In the genomic region with DNA sequence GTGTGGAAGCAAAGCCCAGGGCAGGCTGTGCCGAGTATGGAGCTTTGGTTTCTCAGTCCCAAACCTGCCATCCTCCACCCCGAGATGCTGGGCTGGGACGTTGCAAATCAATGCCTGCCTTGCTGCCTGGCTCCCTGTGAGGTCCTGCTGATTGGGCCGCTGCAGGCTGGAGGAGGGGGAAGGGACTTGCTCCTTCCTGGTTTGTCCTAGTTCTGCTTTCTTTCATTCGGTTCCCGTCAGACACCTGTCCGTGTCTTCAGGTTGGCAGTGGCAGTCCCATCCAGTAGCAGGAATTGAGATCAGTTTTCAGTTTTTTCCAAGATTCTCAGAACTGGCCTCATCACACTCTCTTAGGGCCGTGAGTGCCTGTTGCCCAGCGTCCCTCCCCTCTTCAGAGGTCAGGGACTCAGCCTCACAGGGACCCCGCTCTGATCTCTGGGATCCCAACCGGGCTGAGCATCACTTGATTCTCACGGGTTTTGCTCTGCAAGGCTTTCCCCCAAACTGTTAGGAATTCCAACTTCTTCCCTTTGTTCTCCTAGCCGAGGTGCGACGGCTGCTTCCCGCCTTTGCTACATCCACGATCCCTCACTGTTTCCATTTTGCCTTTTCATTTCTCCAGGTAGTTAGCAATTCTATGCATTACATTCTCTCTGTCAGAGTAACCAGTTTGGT, we compare ENCODE assay signal across 22 cellular contexts. TPM values are rescaled to one million over a fixed set of nuclear protein-coding genes. Genes with fewer than 3 reads are reported as not detected.
DNase-seq lines count a peak whose midpoint lies in the region; ATAC-seq and TF ChIP-seq lines count a peak whose summit lies in the region.
"Had no signal": no experiment of that assay in that cellular context is flagged by ENCODE, and none has a peak within 500 bp of the region (broad histone marks: within the 10 kb centered on the region; RNA-seq: fewer than 3 reads in every experiment).

No MANE protein-coding gene starts in this region.

- H3K27me3 ChIP-seq in GM23338 (ENCODE audit: insufficient read depth): peaks cover 12% of the 10 kb centered on the region
- peaks cover 26% of the 10 kb centered on the region for H3K27me3 ChIP-seq in iPS-18a (ENCODE audit: control insufficient read depth, insufficient read depth, low read length)
- H3K27me3 ChIP-seq in effector memory CD4-positive, alpha-beta T cell (replicated peaks; ENCODE audit: control insufficient read depth, insufficient read depth, low read length, poor library complexity, severe bottlenecking): no peaks in the 10 kb centered on the region
- no peaks in the 10 kb centered on the region for H3K27me3 ChIP-seq in ovary

- peak overlapping the region; percentile 94 for H2AFZ ChIP-seq in GM23338
- H2AFZ ChIP-seq: GM23248 had no signal

- H3K9me3 ChIP-seq in iPS-18a (ENCODE audit: control insufficient read depth, low read depth, low read length) (no peaks in the 10 kb centered on the region), ovary (no peaks in the 10 kb centered on the region)
- no peaks in the 10 kb centered on the region for H3K9me3 ChIP-seq in effector memory CD4-positive, alpha-beta T cell (ENCODE audit: control insufficient read depth, low read length)
- H3K9me3 ChIP-seq: BE2C had no signal

- H3K4me2 ChIP-seq in GM23338: peak overlapping the region; percentile 69

- H3K27ac Mint-ChIP-seq in GM23338 (no peak overlapping the region), osteocyte (ENCODE audit: unreplicated experiment) (no peak overlapping the region)
- H3K27ac Mint-ChIP-seq: activated naive CD8-positive, alpha-beta T cell treated with anti-CD3 and anti-CD28 coated beads, Interleukin-2, amount 10 ng/mL, durations not matched to agents 7 days and 5 days; brain had no signal

- peaks cover 15% of the 10 kb centered on the region for H3K4me1 Mint-ChIP-seq in GM23338
- peaks cover 2% of the 10 kb centered on the region for H3K4me1 Mint-ChIP-seq in osteocyte (ENCODE audit: unreplicated experiment)

- H3K9me2 ChIP-seq in GM23338 (ENCODE audit: insufficient read depth): no peaks in the 10 kb centered on the region

- ATAC-seq in GM23338: peak; percentile 94
- ATAC-seq: left ventricle myocardium superior had no signal

- DNase-seq in GM23338 (ENCODE audit: low spot score) (peak; percentile 80), NOMO-1 treated with DMSO at 0.1 percent for 48 hours (lab: John Stamatoyannopoulos, UW; ENCODE audit: unreplicated experiment) (peak; percentile 35), osteocyte (ENCODE audit: extremely low spot score, unreplicated experiment) (peak; percentile 73), C1 segment of cervical spinal cord (lab: John Stamatoyannopoulos, UW) (no peak), ovary (no peak)
- DNase-seq in effector memory CD4-positive, alpha-beta T cell: no peak
- DNase-seq: activated CD4-positive, alpha-beta T cell treated with anti-CD3 and anti-CD28 coated beads, Interleukin-2, amount 50 U/mL, for 48 hours; activated naive CD8-positive, alpha-beta T cell treated with anti-CD3 and anti-CD28 coated beads, Interleukin-2, amount 10 ng/mL, durations not matched to agents 7 days and 5 days; activated T-cell treated with anti-CD3 and anti-CD28 coated beads, Interleukin-2, amount 50 U/mL, for 48 hours; BE2C; foreskin fibroblast; GM23248; left ventricle myocardium superior; NCI-H1092; NCI-H2081 treated with DMSO at 0.1 percent for 48 hours; NCI-H526; OCI-M1; SIG-M5 had no signal

- H3K36me3 ChIP-seq in GM23338 (ENCODE audit: insufficient read depth) (no peaks in the 10 kb centered on the region; the same call in 1 of the 2 replicates), iPS-18a (ENCODE audit: control insufficient read depth, low read depth, low read length) (no peaks in the 10 kb centered on the region), ovary (no peaks in the 10 kb centered on the region)
- no peaks in the 10 kb centered on the region for H3K36me3 ChIP-seq in effector memory CD4-positive, alpha-beta T cell (ENCODE audit: control insufficient read depth, insufficient read depth, low read length)
- H3K36me3 ChIP-seq: BE2C had no signal

- H3K4me1 ChIP-seq in GM23338 (ENCODE audit: insufficient read depth) (peaks cover 11% of the 10 kb centered on the region), iPS-18a (ENCODE audit: control insufficient read depth, low read depth, low read length) (peaks cover 17% of the 10 kb centered on the region), ovary (ENCODE audit: insufficient read depth) (no peaks in the 10 kb centered on the region)
- peaks cover 8% of the 10 kb centered on the region for H3K4me1 ChIP-seq in effector memory CD4-positive, alpha-beta T cell (ENCODE audit: control insufficient read depth, insufficient read depth, low read length, poor library complexity, severe bottlenecking)
- H3K4me1 ChIP-seq: BE2C had no signal

- H4K20me1 ChIP-seq in GM23338 (replicated peaks; ENCODE audit: insufficient read depth): no peaks in the 10 kb centered on the region

- H3K27ac ChIP-seq in GM23338 (ENCODE audit: low read depth): no peak overlapping the region
- no peak overlapping the region for H3K27ac ChIP-seq in iPS-18a (ENCODE audit: low read length)
- no peak overlapping the region for H3K27ac ChIP-seq in effector memory CD4-positive, alpha-beta T cell (ENCODE audit: insufficient read depth, low read length, poor library complexity, severe bottlenecking)
- H3K27ac ChIP-seq in ovary: no peak overlapping the region
- H3K27ac ChIP-seq: coronary artery, GM23248 had no signal

- TF ChIP-seq POLR2A in ovary (IDR thresholded peaks at IDR 0.05): no peak

- H3K79me2 ChIP-seq in GM23338 (replicated peaks; ENCODE audit: insufficient read depth): no peaks in the 10 kb centered on the region

- WGBS in ovary, 3 donors: 76 to 83% (median 80%) methylated on average over 17 of the region's 17 CpGs

- H3K4me3 Mint-ChIP-seq in GM23338: peak overlapping the region; percentile 43
- H3K4me3 Mint-ChIP-seq in osteocyte (ENCODE audit: unreplicated experiment): no peak overlapping the region
- H3K4me3 Mint-ChIP-seq: activated naive CD8-positive, alpha-beta T cell treated with anti-CD3 and anti-CD28 coated beads, Interleukin-2, amount 10 ng/mL, durations not matched to agents 7 days and 5 days; brain had no signal

- H3K4me3 ChIP-seq in GM23338: peak overlapping the region; percentile 42
- H3K4me3 ChIP-seq in iPS-18a (ENCODE audit: low read length): peak overlapping the region; percentile 39
- no peak overlapping the region for H3K4me3 ChIP-seq in effector memory CD4-positive, alpha-beta T cell (ENCODE audit: insufficient read depth, low read depth, low read length, poor library complexity, severe bottlenecking)
- no peak overlapping the region for H3K4me3 ChIP-seq in ovary
- H3K4me3 ChIP-seq: coronary artery, GM23248 had no signal

- H3K36me3 Mint-ChIP-seq in GM23338 (ENCODE audit: low read depth) (no peaks in the 10 kb centered on the region), osteocyte (ENCODE audit: unreplicated experiment) (no peaks in the 10 kb centered on the region)
- H3K36me3 Mint-ChIP-seq: brain had no signal

- H3K9me3 Mint-ChIP-seq in GM23338: no peaks in the 10 kb centered on the region
- no peaks in the 10 kb centered on the region for H3K9me3 Mint-ChIP-seq in osteocyte (ENCODE audit: unreplicated experiment)
- H3K9me3 Mint-ChIP-seq: activated naive CD8-positive, alpha-beta T cell treated with anti-CD3 and anti-CD28 coated beads, Interleukin-2, amount 10 ng/mL, durations not matched to agents 7 days and 5 days; brain had no signal

- 0 out of 2 replicates have a peak, but pooled peaks cover 3% of the 10 kb centered on the region for H3F3A ChIP-seq in GM23338 (replicated peaks; ENCODE audit: low read depth)

- H3K9ac ChIP-seq in iPS-18a (ENCODE audit: low read length): no peak overlapping the region
- H3K9ac ChIP-seq: GM23248 had no signal

- no peak for TF ChIP-seq EP300 in ovary (IDR thresholded peaks at IDR 0.05)

- intact Hi-C loops in ovary (cut with DNase I): no loop called here

- no peak for TF ChIP-seq CTCF in GM23338 (conservative IDR thresholded peaks at IDR 0.05; ENCODE audit: low read depth in 2 of 2)
- no peak for TF ChIP-seq CTCF in osteocyte (IDR thresholded peaks at IDR 0.05)
- no peak for TF ChIP-seq CTCF in ovary (IDR thresholded peaks at IDR 0.05)

- peaks cover 7% of the 10 kb centered on the region for H3K27me3 Mint-ChIP-seq in GM23338 (ENCODE audit: insufficient read depth, low read depth, poor library complexity)
- H3K27me3 Mint-ChIP-seq in osteocyte (ENCODE audit: unreplicated experiment): peaks cover 54% of the 10 kb centered on the region

TF ChIP-seq in GM23338, 12 proteins besides CTCF, POLR2A, EP300 and RAD21 (continues in another document):
- TF ChIP-seq, protein P1, sequence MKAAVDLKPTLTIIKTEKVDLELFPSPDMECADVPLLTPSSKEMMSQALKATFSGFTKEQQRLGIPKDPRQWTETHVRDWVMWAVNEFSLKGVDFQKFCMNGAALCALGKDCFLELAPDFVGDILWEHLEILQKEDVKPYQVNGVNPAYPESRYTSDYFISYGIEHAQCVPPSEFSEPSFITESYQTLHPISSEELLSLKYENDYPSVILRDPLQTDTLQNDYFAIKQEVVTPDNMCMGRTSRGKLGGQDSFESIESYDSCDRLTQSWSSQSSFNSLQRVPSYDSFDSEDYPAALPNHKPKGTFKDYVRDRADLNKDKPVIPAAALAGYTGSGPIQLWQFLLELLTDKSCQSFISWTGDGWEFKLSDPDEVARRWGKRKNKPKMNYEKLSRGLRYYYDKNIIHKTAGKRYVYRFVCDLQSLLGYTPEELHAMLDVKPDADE (IDR thresholded peaks at IDR 0.05): no peak

RNA-seq across cellular contexts. Expression of a gene that starts 24.2 kb away (rescaled TPM):
- total RNA-seq in GM23338 (2014; rRNA removed; shearing (Covaris generic)): 0.43 TPM in 1 of 2 replicates, not detected in the other
- polyA plus RNA-seq in GM23338 (2016; fragmentation: Nextera tagmentation; extraction: Ambion mirVana) (not detected in 2 replicates), ovary (1 to 10 TPM in 1 of 2 donors, under 1 TPM in 1; 0.65 to 5.1 TPM)
- total RNA-seq in osteocyte (not detected in 2 replicates), ovary (1 to 10 TPM in 5 of 7 donors, under 1 TPM in 2; 0.58 to 2.3 (median 1.4) TPM)
- total RNA-seq: endothelial cell of umbilical vein, GM23248 had no signal
- polyA plus RNA-seq: endothelial cell of umbilical vein, GM23248 had no signal

Comparison
In these comparisons a context has a peak if more than half of its experiments do, and no peak if none do; other contexts are left out.
1. DNase-seq: peak in GM23338 (single experiment), NOMO-1 treated with DMSO at 0.1 percent for 48 hours (single experiment) and osteocyte (single experiment); none in C1 segment of cervical spinal cord (0 of 14), effector memory CD4-positive, alpha-beta T cell (0 of 3) and ovary (0 of 5).
2. H3K4me3 ChIP-seq: peak in GM23338 (single experiment) and iPS-18a (single experiment); none in effector memory CD4-positive, alpha-beta T cell (single experiment) and ovary (single experiment).